ENCODE assay signal across 9 cellular contexts in the genomic region with DNA sequence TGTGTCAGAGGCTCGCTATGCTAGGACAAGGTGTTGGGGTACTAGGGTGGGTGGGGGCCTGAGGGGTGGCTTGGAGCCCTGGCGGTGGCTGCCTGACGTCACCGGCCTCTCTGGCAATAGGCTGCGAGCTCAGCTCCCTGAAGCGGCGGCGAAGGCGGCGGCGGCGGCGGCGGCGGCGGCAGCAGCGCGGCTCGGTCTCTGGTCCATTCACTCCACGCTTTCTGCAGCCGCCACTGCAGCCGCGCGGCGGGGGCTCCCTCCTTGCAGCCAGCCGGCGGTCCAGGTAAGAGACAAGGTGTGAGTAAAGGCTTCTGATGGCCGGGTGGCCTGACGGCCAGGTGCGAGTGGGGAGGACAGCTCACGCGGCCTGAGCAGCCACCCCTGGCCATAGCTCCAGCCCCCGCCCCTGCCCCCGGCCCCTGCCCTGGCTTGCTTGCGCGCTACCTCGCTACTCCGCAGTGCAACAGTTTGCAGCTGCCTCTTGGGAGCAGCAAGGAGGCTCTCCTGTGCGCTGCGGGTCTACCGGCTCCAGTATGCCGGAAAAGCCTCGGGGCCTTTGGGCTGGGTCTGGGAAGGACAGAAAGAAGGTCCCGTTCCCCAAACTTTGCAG. TPM values are rescaled to one million over a fixed set of nuclear protein-coding genes. Genes with fewer than 3 reads are reported as not detected.
DNase-seq lines count a peak whose midpoint lies in the region; ATAC-seq and TF ChIP-seq lines count a peak whose summit lies in the region.
"Had no signal": no experiment of that assay in that cellular context is flagged by ENCODE, and none has a peak within 500 bp of the region (broad histone marks: within the 10 kb centered on the region; RNA-seq: fewer than 3 reads in every experiment).

Gene C11orf87, plus strand, starts transcription at position 210 of the 610 bp plus-strand sequence. CDS start 1,444 bp downstream, outside the sequence.

- no peaks in the 10 kb centered on the region for H3K36me3 ChIP-seq in HUES64 (ENCODE audit: insufficient read depth, low read length)
- no peaks in the 10 kb centered on the region for H3K36me3 ChIP-seq in brain microvascular endothelial cell (replicated peaks)
- no peaks in the 10 kb centered on the region for H3K36me3 ChIP-seq in iPS-20b (ENCODE audit: insufficient read depth, low read depth, low read length)

- H3K9me3 ChIP-seq in HUES64 (ENCODE audit: insufficient read depth, low read depth, low read length) (no peaks in the 10 kb centered on the region), iPS-20b (ENCODE audit: insufficient read depth, low read depth, low read length) (no peaks in the 10 kb centered on the region)

- H3K4me3 Mint-ChIP-seq in activated naive CD4-positive, alpha-beta T cell treated with anti-CD3 and anti-CD28 coated beads for 36 hours, result no peak within 1 kb of the TSS
- peak within 1 kb of the TSS in 1 of 10 donors; percentile 19 for H3K4me3 Mint-ChIP-seq in naive thymus-derived CD8-positive, alpha-beta T cell

- H3K4me1 Mint-ChIP-seq in activated naive CD4-positive, alpha-beta T cell treated with anti-CD3 and anti-CD28 coated beads for 36 hours (ENCODE audit: low read depth), result no peaks in the 10 kb centered on the region
- peaks cover 0 to 7% (median 0%) of the 10 kb centered on the region in 4 donors for H3K4me1 Mint-ChIP-seq in naive thymus-derived CD8-positive, alpha-beta T cell

- no peak for ATAC-seq in naive thymus-derived CD8-positive, alpha-beta T cell
- ATAC-seq in GM21528 (IDR thresholded peaks at IDR 0.05; ENCODE audit: low FRiP score, unreplicated experiment), result no peak
- ATAC-seq: K562 had no signal

- in situ Hi-C loops in brain microvascular endothelial cell (cut with HindIII; ENCODE audit: low pct_ligation_motif_present, low sequenced_read_pairs), result no loop called here

- peak; percentile 2 for TF ChIP-seq CTCF in brain microvascular endothelial cell (IDR thresholded peaks at IDR 0.05; ENCODE audit: low read depth, low read length, missing control alignments)

- H3K36me3 Mint-ChIP-seq in activated naive CD4-positive, alpha-beta T cell treated with anti-CD3 and anti-CD28 coated beads for 36 hours (ENCODE audit: low read depth), result peaks cover 2% of the 10 kb centered on the region
- peaks cover 0 to 12% (median 3%) of the 10 kb centered on the region in 3 donors for H3K36me3 Mint-ChIP-seq in naive thymus-derived CD8-positive, alpha-beta T cell

- H3K9me3 Mint-ChIP-seq in activated naive CD4-positive, alpha-beta T cell treated with anti-CD3 and anti-CD28 coated beads for 36 hours, result no peaks in the 10 kb centered on the region
- peaks cover 0 to 11% (median 8%) of the 10 kb centered on the region in 9 donors for H3K9me3 Mint-ChIP-seq in naive thymus-derived CD8-positive, alpha-beta T cell

- intact Hi-C loops in activated naive CD4-positive, alpha-beta T cell treated with anti-CD3 and anti-CD28 coated beads for 36 hours (cut with micrococcal nuclease), result no loop called here

- CTCF ChIA-PET in activated naive CD4-positive, alpha-beta T cell treated with anti-CD3 and anti-CD28 coated beads for 36 hours (lab: Charles Lee), result no interaction called here

- H3K27me3 ChIP-seq in HUES64 (ENCODE audit: insufficient read depth, low read length) (peaks cover 65% of the 10 kb centered on the region), brain microvascular endothelial cell (replicated peaks) (peaks cover 12% of the 10 kb centered on the region), iPS-20b (ENCODE audit: insufficient read depth, low read length) (peaks cover 61% of the 10 kb centered on the region)

- POLR2A ChIA-PET in naive thymus-derived CD8-positive, alpha-beta T cell (lab: Charles Lee), result no interaction called here

- no peak within 1 kb of the TSS for H3K9ac ChIP-seq in HUES64 (ENCODE audit: low read depth, low read length)
- no peak within 1 kb of the TSS for H3K9ac ChIP-seq in iPS-20b (ENCODE audit: low read depth, low read length)

- H3K27ac ChIP-seq in HUES64 (ENCODE audit: low read depth, low read length), result no peak within 1 kb of the TSS
- H3K27ac ChIP-seq in brain microvascular endothelial cell, result no peak within 1 kb of the TSS
- no peak within 1 kb of the TSS for H3K27ac ChIP-seq in iPS-20b (ENCODE audit: low read length)
- H3K27ac ChIP-seq in temporal lobe (ENCODE audit: low read depth, low read length), result peak within 1 kb of the TSS; percentile 52

- no peaks in the 10 kb centered on the region for H3K4me1 ChIP-seq in HUES64 (ENCODE audit: insufficient read depth, low read length)
- no peaks in the 10 kb centered on the region; the same call in 1 of the 2 replicates for H3K4me1 ChIP-seq in iPS-20b (ENCODE audit: insufficient read depth, low read length)

- no peak for DNase-seq in brain microvascular endothelial cell
- no peak for DNase-seq in activated naive CD4-positive, alpha-beta T cell treated with anti-CD3 and anti-CD28 coated beads for 36 hours
- no peak for DNase-seq in naive thymus-derived CD8-positive, alpha-beta T cell

- H3K4me3 ChIP-seq in HUES64 (ENCODE audit: low read length) (peak within 1 kb of the TSS; percentile 54), brain microvascular endothelial cell (ENCODE audit: low read depth, low read length) (peak within 1 kb of the TSS; percentile 50), iPS-20b (ENCODE audit: low read length) (peak within 1 kb of the TSS; percentile 72)
- H3K4me3 ChIP-seq: K562 had no signal

- H3K27me3 Mint-ChIP-seq in activated naive CD4-positive, alpha-beta T cell treated with anti-CD3 and anti-CD28 coated beads for 36 hours (ENCODE audit: low read depth), result peaks cover 36% of the 10 kb centered on the region
- peaks cover 20 to 57% (median 35%) of the 10 kb centered on the region in 5 donors for H3K27me3 Mint-ChIP-seq in naive thymus-derived CD8-positive, alpha-beta T cell

- no peak within 1 kb of the TSS for H3K27ac Mint-ChIP-seq in activated naive CD4-positive, alpha-beta T cell treated with anti-CD3 and anti-CD28 coated beads for 36 hours
- H3K27ac Mint-ChIP-seq in naive thymus-derived CD8-positive, alpha-beta T cell, result no peak within 1 kb of the TSS

- WGBS in HUES64, result under 1% methylated on average over 44 of the region's 44 CpGs

RNA-seq across cellular contexts. Expression of gene C11orf87, which starts in this region (rescaled TPM):
- polyA plus RNA-seq in HUES64 (2013, experiment 1 of 2), result 1.1 TPM
- 0.82 TPM for polyA plus RNA-seq in HUES64 (2013, experiment 2 of 2)
- total RNA-seq in temporal lobe, result 38.8 TPM
- not detected for total RNA-seq in activated naive CD4-positive, alpha-beta T cell treated with anti-CD3 and anti-CD28 coated beads for 36 hours
- total RNA-seq in naive thymus-derived CD8-positive, alpha-beta T cell, result not detected
- not detected for polyA plus RNA-seq in naive thymus-derived CD8-positive, alpha-beta T cell
- total RNA-seq: dermis microvascular lymphatic vessel endothelial cell, K562 had no signal
- polyA plus RNA-seq: K562 had no signal

Comparison
In these comparisons a context has a peak if more than half of its experiments do, and no peak if none do; other contexts are left out.
1. RNA of gene C11orf87 (total RNA-seq): 38.8 TPM in temporal lobe (single experiment); not detected in activated naive CD4-positive, alpha-beta T cell treated with anti-CD3 and anti-CD28 coated beads for 36 hours and not detected in naive thymus-derived CD8-positive, alpha-beta T cell; every median in the first group is over 10 times any median in the second.
2. Peak in every context shown above with its lines, with median percentiles within 50 percentile points of each other: H3K4me3 ChIP-seq.